16 cellular contexts compared by ENCODE assay signal in genomic region chr5:33794550-33795300, GRCh38.
DNase-seq lines count a peak whose midpoint lies in the region; ATAC-seq, FAIRE-seq and TF ChIP-seq lines count a peak whose summit lies in the region.
"Had no signal": no experiment of that assay in that cellular context is flagged by ENCODE, and none has a peak within 500 bp of the region (broad histone marks: within the 10 kb centered on the region; RNA-seq: fewer than 3 reads in every experiment).

No MANE protein-coding gene starts in this region.

- H2BK12ac ChIP-seq in trophoblast cell (ENCODE audit: low read length): no peak overlapping the region

- DNase-seq in EH (ENCODE audit: low read depth) (peak; percentile 69), NCI-H226 (peak; percentile 64), endothelial cell of umbilical vein (ENCODE audit: low read depth, low spot score) (peak; percentile 8), trophoblast cell (no peak), DMS53 (lab: John Stamatoyannopoulos, UW) (no peak), T-helper 9 cell (no peak)
- DNase-seq in activated effector memory CD4-positive, alpha-beta T cell treated with anti-CD3 and anti-CD28 coated beads, Interleukin-2, amount 50 U/mL, for 16 hours: no peak
- DNase-seq: activated CD4-positive, alpha-beta memory T cell treated with anti-CD3 and anti-CD28 coated beads for 36 hours; activated T-cell treated with anti-CD3 and anti-CD28 coated beads, Interleukin-2, amount 50 U/mL, for 48 hours; DMS79; left lung; MG63; NCI-H187 had no signal

- H3K4me3 ChIP-seq in endothelial cell of umbilical vein (replicated peaks in 1 of 3; ENCODE audit: insufficient read depth in 1 of 3, low read depth in 1 of 3, low read length in 3 of 3) (no peak overlapping the region), trophoblast cell (ENCODE audit: low read depth, low read length) (no peak overlapping the region)
- H3K4me3 ChIP-seq: coronary artery, left lung, MG63 had no signal

- H4K8ac ChIP-seq in trophoblast cell (ENCODE audit: low read depth, low read length): no peak overlapping the region

- H4K20me1 ChIP-seq in endothelial cell of umbilical vein (replicated peaks; ENCODE audit: control insufficient read depth, extremely low read depth, insufficient read depth, low read length): no peaks in the 10 kb centered on the region

- H3K79me2 ChIP-seq in endothelial cell of umbilical vein (ENCODE audit: control insufficient read depth, insufficient read depth, low read length): no peaks in the 10 kb centered on the region
- no peaks in the 10 kb centered on the region for H3K79me2 ChIP-seq in trophoblast cell (ENCODE audit: control insufficient read depth, insufficient read depth, low read length, poor library complexity)

- H3K4me2 ChIP-seq in endothelial cell of umbilical vein (ENCODE audit: insufficient read depth, low read length) (no peak overlapping the region), trophoblast cell (ENCODE audit: low read length) (no peak overlapping the region)

- H3K9me3 ChIP-seq in endothelial cell of umbilical vein (replicated peaks; ENCODE audit: control insufficient read depth, insufficient read depth, low read length) (no peaks in the 10 kb centered on the region), trophoblast cell (ENCODE audit: insufficient read depth, low read depth, low read length) (peaks cover 2% of the 10 kb centered on the region)
- H3K9me3 ChIP-seq: left lung, MG63 had no signal

- dilution Hi-C loops in endothelial cell of umbilical vein (cut with MboI; ENCODE audit: extremely low pct_ligation_motif_present, low sequenced_read_pairs): no loop called here

- no peak overlapping the region for H4K91ac ChIP-seq in trophoblast cell (ENCODE audit: low read depth, low read length)

- WGBS in trophoblast cell (ENCODE audit: extremely low coverage, insufficient coverage, insufficient read length): no CpG with 5 or more reads among the region's 10 CpGs

- no peak overlapping the region for H2BK5ac ChIP-seq in trophoblast cell (ENCODE audit: low read depth, low read length, poor library complexity)

- H3K9me1 ChIP-seq in endothelial cell of umbilical vein (replicated peaks; ENCODE audit: control insufficient read depth, extremely low read depth, insufficient read depth, low read length): no peaks in the 10 kb centered on the region

- no peak overlapping the region for H2BK120ac ChIP-seq in trophoblast cell (ENCODE audit: insufficient read depth, low read length, poor library complexity)

- ATAC-seq in HG02610 (IDR thresholded peaks at IDR 0.05; ENCODE audit: unreplicated experiment): no peak
- ATAC-seq: left lung had no signal

- CTCF ChIA-PET in endothelial cell of umbilical vein (lab: Charles Lee): interaction anchor here (0.7 to 1.2 kb wide), 3 partner anchors 9 to 206 kb away, joined by 3 to 4 read pairs (median 3); no protein-coding TSS in a partner anchor

- H3K14ac ChIP-seq in trophoblast cell (ENCODE audit: low read length): no peak overlapping the region

- no TSS peak for BruUV-seq in endothelial cell of umbilical vein (replicated peaks; lab: Mats Ljungman, UMichigan)

- intact Hi-C loops in endothelial cell of umbilical vein (cut with micrococcal nuclease): no loop called here

- FAIRE-seq in endothelial cell of umbilical vein (lab: Jason Lieb, UNC): no peak

- H3K36me3 ChIP-seq in endothelial cell of umbilical vein (ENCODE audit: control insufficient read depth in 2 of 2, extremely low read depth in 1 of 2, insufficient read depth in 2 of 2, low read length in 2 of 2) (no peaks in the 10 kb centered on the region), trophoblast cell (ENCODE audit: control insufficient read depth in 1 of 2, insufficient read depth in 2 of 2, low read length in 2 of 2) (no peaks in the 10 kb centered on the region)
- H3K36me3 ChIP-seq: left lung, MG63 had no signal

- H2AFZ ChIP-seq in endothelial cell of umbilical vein (ENCODE audit: low read depth, low read length) (no peak overlapping the region), trophoblast cell (ENCODE audit: insufficient read depth, low read length, poor library complexity) (peak overlapping the region; percentile 75)

- no peak overlapping the region for H3K18ac ChIP-seq in trophoblast cell (ENCODE audit: low read length)

- H3K79me1 ChIP-seq in trophoblast cell (ENCODE audit: low read length): no peaks in the 10 kb centered on the region

- H2AK5ac ChIP-seq in trophoblast cell (ENCODE audit: low read length): no peak overlapping the region

- H3K4ac ChIP-seq in trophoblast cell (ENCODE audit: low read depth, low read length): no peak overlapping the region

- no peak for TF ChIP-seq CTCF in endothelial cell of umbilical vein (IDR thresholded peaks at IDR 0.05; ENCODE audit: extremely low read depth in 1 of 2, insufficient read depth in 1 of 2, low read depth in 1 of 2, low read length in 2 of 2)

- H3K9ac ChIP-seq in endothelial cell of umbilical vein (replicated peaks; ENCODE audit: extremely low read depth, insufficient read depth, low read length) (no peak overlapping the region), trophoblast cell (ENCODE audit: low read length) (no peak overlapping the region)

- H3K27ac ChIP-seq in endothelial cell of umbilical vein (ENCODE audit: insufficient read depth, low read depth, low read length) (no peak overlapping the region), trophoblast cell (ENCODE audit: low read depth, low read length) (no peak overlapping the region)
- H3K27ac ChIP-seq: C4-2B, coronary artery, left lung had no signal

- H4K12ac ChIP-seq in trophoblast cell (ENCODE audit: low read depth, low read length): no peak overlapping the region

- no peak overlapping the region for H3K23ac ChIP-seq in trophoblast cell (ENCODE audit: low read length)

- H3K27me3 ChIP-seq in endothelial cell of umbilical vein (ENCODE audit: control insufficient read depth in 2 of 2, insufficient read depth in 2 of 2, low read length in 2 of 2) (no peaks in the 10 kb centered on the region), trophoblast cell (ENCODE audit: insufficient read depth, low read length) (no peaks in the 10 kb centered on the region)
- H3K27me3 ChIP-seq: MG63 had no signal

- no peak for TF ChIP-seq POLR2A in endothelial cell of umbilical vein (IDR thresholded peaks at IDR 0.05; ENCODE audit: low read depth, low read length)

- POLR2A ChIA-PET in endothelial cell of umbilical vein (lab: Charles Lee): no interaction called here

- H3K4me1 ChIP-seq in endothelial cell of umbilical vein (ENCODE audit: control insufficient read depth, extremely low read depth, insufficient read depth, low read length) (peaks cover 7% of the 10 kb centered on the region), trophoblast cell (ENCODE audit: control insufficient read depth in 1 of 2, insufficient read depth in 2 of 2, low read length in 2 of 2) (peaks cover 2 to 4% of the 10 kb centered on the region in 2 experiments)
- H3K4me1 ChIP-seq: left lung had no signal

TF ChIP-seq in endothelial cell of umbilical vein, 7 proteins besides CTCF, POLR2A, EP300 and RAD21:
- TF ChIP-seq GATA2 (IDR thresholded peaks at IDR 0.05; ENCODE audit: insufficient read depth, insufficient read length, low read depth, low read length) (no peak), FOS (IDR thresholded peaks at IDR 0.05; ENCODE audit: borderline replicate concordance, insufficient read depth, low read length) (no peak), JUN (IDR thresholded peaks at IDR 0.05; ENCODE audit: borderline replicate concordance, insufficient read depth, insufficient read length, low read depth) (no peak), EZH2 (IDR thresholded peaks at IDR 0.05; ENCODE audit: borderline replicate concordance, low read depth, low read length, severe bottlenecking) (no peak), POLR2AphosphoS5 (IDR thresholded peaks at IDR 0.05; ENCODE audit: insufficient read depth, low read depth, low read length) (no peak), MYC (IDR thresholded peaks at IDR 0.05; ENCODE audit: low read depth, low read length) (no peak)

Comparison
In these comparisons a context has a peak if more than half of its experiments do, and no peak if none do; other contexts are left out.
1. DNase-seq: peak in EH (single experiment), NCI-H226 (single experiment) and endothelial cell of umbilical vein (single experiment); none in trophoblast cell (0 of 2), activated effector memory CD4-positive, alpha-beta T cell treated with anti-CD3 and anti-CD28 coated beads, Interleukin-2, amount 50 U/mL, for 16 hours (single experiment), DMS53 (single experiment) and T-helper 9 cell (single experiment).